ENCODE assay signal across 2 cellular contexts in genomic region chr5:147671365-147671764, GRCh38.
A peak's percentile ranks its signal among the peaks of the same experiment; 100 is the strongest.
TF ChIP-seq lines count a peak whose summit lies in the region.

No MANE protein-coding gene starts in this region.

TF ChIP-seq in WTC11, 78 proteins besides CTCF, POLR2A, EP300 and RAD21 (continued from another document):
- TF ChIP-seq ZSCAN18 (CRISPR knock-in tag; IDR thresholded peaks at IDR 0.05) (no peak), GABPB1 (CRISPR knock-in tag; IDR thresholded peaks at IDR 0.05) (peak; percentile 56), ERG (CRISPR knock-in tag; IDR thresholded peaks at IDR 0.05) (no peak)

TF ChIP-seq in liver, 16 proteins besides CTCF, POLR2A, EP300 and RAD21 (continued from another document):
- TF ChIP-seq REST (IDR thresholded peaks at IDR 0.05) (peak; percentile 83), SP1 (IDR thresholded peaks at IDR 0.05) (peak; percentile 100), HNF4G (IDR thresholded peaks at IDR 0.05) (peak; percentile 100), FOXA2 (IDR thresholded peaks at IDR 0.05) (peak; percentile 98), JUND (IDR thresholded peaks at IDR 0.05) (peak; percentile 82 to 94), TAF1 (conservative IDR thresholded peaks at IDR 0.05) (no peak), ZBTB33 (IDR thresholded peaks at IDR 0.05) (peak; percentile 94), GABPA (IDR thresholded peaks at IDR 0.05 in 1 of 2, conservative IDR thresholded peaks at IDR 0.05 in 1 of 2) (peak in 1 of 2 donors; percentile 49), EGR1 (IDR thresholded peaks at IDR 0.05; ENCODE audit: low read depth in 2 of 2) (peak in 1 of 2 donors; percentile 42), RXRA (IDR thresholded peaks at IDR 0.05) (peak; percentile 100)
